In genomic region chr1:98333406-98333805, GRCh38 we compare ENCODE assay signal across 1 cellular context.
TF ChIP-seq lines count a peak whose summit lies in the region.

No MANE protein-coding gene starts in this region.

TF ChIP-seq in IMR-90, 13 proteins besides CTCF, POLR2A, EP300 and RAD21 (continued from another document):
- TF ChIP-seq ELK1 (IDR thresholded peaks at IDR 0.05; ENCODE audit: borderline replicate concordance, low read depth, low read length), result no peak
